Comparison of ENCODE assay signal across 17 cellular contexts in genomic region chr1:25829046-25829445, GRCh38. TPM values are rescaled to one million over a fixed set of nuclear protein-coding genes. Genes with fewer than 3 reads are reported as not detected.
DNase-seq lines count a peak whose midpoint lies in the region; ATAC-seq, FAIRE-seq and TF ChIP-seq lines count a peak whose summit lies in the region.
"Had no signal": no experiment of that assay in that cellular context is flagged by ENCODE, and none has a peak within 500 bp of the region (broad histone marks: within the 10 kb centered on the region; RNA-seq: fewer than 3 reads in every experiment).

No MANE protein-coding gene starts in this region.

- no peak for TF ChIP-seq CTCF in heart left ventricle (IDR thresholded peaks at IDR 0.05)
- no peak for TF ChIP-seq CTCF in adrenal gland (IDR thresholded peaks at IDR 0.05)
- TF ChIP-seq CTCF in right lobe of liver (IDR thresholded peaks at IDR 0.05): no peak

- intact Hi-C loops in heart left ventricle (cut with DNase I): loop anchor here in 2 of 10 donors (10.0 kb wide), 2 partner anchors 46 to 166 kb away; partner anchors contain the start of genes PAFAH2 (in 2 of the 2) and PAQR7 (in 1 of the 2)
- intact Hi-C loops in left cardiac atrium (cut with DNase I): no loop called here
- intact Hi-C loops in adrenal gland (cut with DNase I): loop anchor here in 1 of 2 donors (10.0 kb wide), 1 partner anchor 166 kb away; the partner anchor contains the start of gene PAFAH2
- intact Hi-C loops in right lobe of liver (cut with DNase I): no loop called here

- H3K27ac ChIP-seq in heart left ventricle (no peak overlapping the region), adrenal gland (peak overlapping the region; percentile 39 to 85 (median 75)), right lobe of liver (no peak overlapping the region), small intestine (ENCODE audit: low read depth in 1 of 2, low read length in 1 of 2) (no peak overlapping the region)
- H3K27ac ChIP-seq: BLaER1 treated with 17β-estradiol and CSF1 and Interleukin-3, amounts not matched to agents 10 nM and 100 nM had no signal

- 31 to 40% (median 34%) methylated on average over 1 of the region's 1 CpG for WGBS in heart left ventricle, 4 donors
- WGBS in adrenal gland, 4 donors: 41 to 60% (median 45%) methylated on average over 1 of the region's 1 CpG
- WGBS in right lobe of liver (ENCODE audit: insufficient coverage, low coverage, low lambda C conversion rate, missing lambda C conversion rate): no CpG with 5 or more reads among the region's 1 CpG
- WGBS in small intestine, 3 donors: 81 to 100% (median 88%) methylated on average over 1 of the region's 1 CpG

- no peak for FAIRE-seq in small intestine (lab: Jason Lieb, UNC)
- FAIRE-seq: GM19239, HTR-8/SVneo had no signal

- TF ChIP-seq POLR2A in heart left ventricle (IDR thresholded peaks at IDR 0.05) (no peak), adrenal gland (IDR thresholded peaks at IDR 0.05) (peak in 1 of 2 donors; percentile 11), right lobe of liver (IDR thresholded peaks at IDR 0.05) (no peak)

- H3K9me3 ChIP-seq in heart left ventricle (no peaks in the 10 kb centered on the region), adrenal gland (replicated peaks in 1 of 3) (no peaks in the 10 kb centered on the region), right lobe of liver (no peaks in the 10 kb centered on the region), small intestine (ENCODE audit: control insufficient read depth, low read depth) (no peaks in the 10 kb centered on the region)
- H3K9me3 ChIP-seq: BLaER1 treated with 17β-estradiol and CSF1 and Interleukin-3, amounts not matched to agents 10 nM and 100 nM; HAP-1 had no signal

- peak in 3 of 4 donors; percentile 41 to 61 (median 42) for ATAC-seq in heart left ventricle
- ATAC-seq in left cardiac atrium: no peak
- peak; percentile 37 to 61 (median 45) for ATAC-seq in right lobe of liver

- H3K4me1 ChIP-seq in heart left ventricle: peaks cover 0 to 28% (median 3%) of the 10 kb centered on the region in 12 donors
- H3K4me1 ChIP-seq in adrenal gland (replicated peaks in 1 of 2): peaks cover 75 to 87% of the 10 kb centered on the region in 2 donors
- peaks cover 0 to 6% (median 0%) of the 10 kb centered on the region in 4 donors for H3K4me1 ChIP-seq in right lobe of liver
- peaks cover 0 to 3% of the 10 kb centered on the region in 2 donors for H3K4me1 ChIP-seq in small intestine (ENCODE audit: control insufficient read depth in 2 of 2, insufficient read depth in 1 of 2, low read depth in 1 of 2, low read length in 1 of 2)
- H3K4me1 ChIP-seq: HAP-1 had no signal

- H3K4me3 ChIP-seq in heart left ventricle (no peak overlapping the region), adrenal gland (no peak overlapping the region), right lobe of liver (no peak overlapping the region), small intestine (ENCODE audit: low read depth in 1 of 2, low read length in 2 of 2) (no peak overlapping the region)
- H3K4me3 ChIP-seq: BLaER1 treated with 17β-estradiol and CSF1 and Interleukin-3, amounts not matched to agents 10 nM and 100 nM; HAP-1 had no signal

- H3K27me3 ChIP-seq in heart left ventricle (no peaks in the 10 kb centered on the region), adrenal gland (no peaks in the 10 kb centered on the region), right lobe of liver (no peaks in the 10 kb centered on the region), small intestine (ENCODE audit: control insufficient read depth in 2 of 2, insufficient read depth in 2 of 2, low read length in 2 of 2) (no peaks in the 10 kb centered on the region)
- H3K27me3 ChIP-seq: BLaER1 treated with 17β-estradiol and CSF1 and Interleukin-3, amounts not matched to agents 10 nM and 100 nM had no signal

- H3K36me3 ChIP-seq in heart left ventricle: peaks cover 0 to 98% (median 86%) of the 10 kb centered on the region in 9 donors
- H3K36me3 ChIP-seq in adrenal gland (replicated peaks in 1 of 2): peaks cover 0 to 79% of the 10 kb centered on the region in 2 donors
- peaks cover 5 to 85% (median 45%) of the 10 kb centered on the region in 4 donors for H3K36me3 ChIP-seq in right lobe of liver
- peaks cover 26 to 27% of the 10 kb centered on the region in 2 donors for H3K36me3 ChIP-seq in small intestine (ENCODE audit: control insufficient read depth in 2 of 2, insufficient read depth in 2 of 2, low read length in 2 of 2)

- no peak for DNase-seq in heart left ventricle
- no peak for DNase-seq in left cardiac atrium
- DNase-seq in adrenal gland: peak; percentile 56 to 83 (median 76)
- DNase-seq in right lobe of liver: no peak
- DNase-seq in activated T-cell treated with anti-CD3 and anti-CD28 coated beads, Interleukin-2, amount 50 U/mL, for 1 hour: no peak
- DNase-seq in small intestine: no peak
- no peak for DNase-seq in activated gamma-delta T cell (lab: John Stamatoyannopoulos, UW)
- DNase-seq: ACHN; CD4-positive, CD25-positive, alpha-beta regulatory T cell; DMS53; GF-D8; GOT3; HFFc6 had no signal

RNA-seq across cellular contexts. Expression of gene MTFR1L, which starts 9.3 kb away (rescaled TPM):
- total RNA-seq in heart left ventricle (100 to 1,000 TPM; 123 to 319 (median 214) TPM), left cardiac atrium (100 to 1,000 TPM; 126 to 139 TPM), adrenal gland (100 to 1,000 TPM; 116 to 285 (median 184) TPM), right lobe of liver (10 to 100 TPM; 30.8 to 48.9 (median 43.3) TPM)
- polyA plus RNA-seq in heart left ventricle (100 to 1,000 TPM; 135 to 146 TPM), adrenal gland (100 to 1,000 TPM; 157 to 298 (median 284) TPM), small intestine (100 to 1,000 TPM in 1 of 3 donors, 10 to 100 TPM in 2; 37.7 to 181 (median 96.2) TPM)

RNA-seq across cellular contexts. Expression of gene SELENON, which starts 29.1 kb away (rescaled TPM):
- total RNA-seq in heart left ventricle: 10 to 100 TPM; 39.8 to 92.3 (median 48.5) TPM
- 10 to 100 TPM; 28.9 to 53.2 TPM for polyA plus RNA-seq in heart left ventricle
- total RNA-seq in left cardiac atrium: 10 to 100 TPM; 43.9 to 50.7 TPM
- total RNA-seq in adrenal gland: 100 to 1,000 TPM in 1 of 8 donors, 10 to 100 TPM in 7; 25.1 to 105 (median 75.5) TPM
- polyA plus RNA-seq in adrenal gland: 10 to 100 TPM; 35.6 to 75.9 (median 37.7) TPM
- 10 to 100 TPM; 11.9 to 21.8 (median 17.8) TPM for total RNA-seq in right lobe of liver
- polyA plus RNA-seq in small intestine: 10 to 100 TPM in 1 of 3 donors, 1 to 10 TPM in 2; 4.7 to 39.2 (median 5.1) TPM

RNA-seq across cellular contexts. Expression of gene AUNIP, which starts 30.2 kb away (rescaled TPM):
- 1 to 10 TPM in 1 of 9 donors, under 1 TPM in 2, not detected in 6; 0.25 to 1.5 (median 0.27) TPM for total RNA-seq in heart left ventricle
- under 1 TPM in 1 of 2 donors, not detected in 1; 0.19 TPM for polyA plus RNA-seq in heart left ventricle
- total RNA-seq in left cardiac atrium: under 1 TPM in 1 of 2 donors, not detected in 1; 0.53 TPM
- 1 to 10 TPM in 2 of 8 donors, under 1 TPM in 6; 0.24 to 1.5 (median 0.75) TPM for total RNA-seq in adrenal gland
- 1 to 10 TPM in 1 of 3 donors, under 1 TPM in 2; 0.56 to 1.2 (median 0.74) TPM for polyA plus RNA-seq in adrenal gland
- total RNA-seq in right lobe of liver: under 1 TPM in 2 of 6 experiments, not detected in 4; 0.43 to 0.56 TPM
- polyA plus RNA-seq in small intestine: 1 to 10 TPM in 1 of 3 donors, under 1 TPM in 1, not detected in 1; 0.67 to 3.2 TPM
- total RNA-seq: CD4-positive, CD25-positive, alpha-beta regulatory T cell had no signal

RNA-seq across cellular contexts. Expression of gene PAQR7, which starts 46.5 kb away (rescaled TPM):
- total RNA-seq in heart left ventricle (1 to 10 TPM; 1.1 to 5.7 (median 2.1) TPM), left cardiac atrium (1 to 10 TPM; 3.2 to 3.3 TPM), adrenal gland (10 to 100 TPM; 31.1 to 71.8 (median 40.9) TPM), right lobe of liver (1 to 10 TPM in 5 of 6 experiments, under 1 TPM in 1; 0.74 to 4.8 (median 2.4) TPM)
- polyA plus RNA-seq in heart left ventricle (1 to 10 TPM; 1.3 to 1.7 TPM), adrenal gland (10 to 100 TPM; 19.9 to 26.1 (median 20.6) TPM), small intestine (10 to 100 TPM; 10.2 to 53.9 (median 23.5) TPM)

Comparison
In these comparisons a context has a peak if more than half of its experiments do, and no peak if none do; other contexts are left out.
1. ATAC-seq: peak in heart left ventricle (3 of 4) and right lobe of liver (4 of 4); none in left cardiac atrium (0 of 2).
2. DNase-seq: peak in adrenal gland (7 of 7); none in heart left ventricle (0 of 5), left cardiac atrium (single experiment), right lobe of liver (0 of 3), activated T-cell treated with anti-CD3 and anti-CD28 coated beads, Interleukin-2, amount 50 U/mL, for 1 hour (single experiment), small intestine (single experiment) and activated gamma-delta T cell (single experiment).
3. H3K27ac ChIP-seq: peak in adrenal gland (5 of 5); none in heart left ventricle (0 of 12), right lobe of liver (0 of 3) and small intestine (0 of 2).